In the genomic region with DNA sequence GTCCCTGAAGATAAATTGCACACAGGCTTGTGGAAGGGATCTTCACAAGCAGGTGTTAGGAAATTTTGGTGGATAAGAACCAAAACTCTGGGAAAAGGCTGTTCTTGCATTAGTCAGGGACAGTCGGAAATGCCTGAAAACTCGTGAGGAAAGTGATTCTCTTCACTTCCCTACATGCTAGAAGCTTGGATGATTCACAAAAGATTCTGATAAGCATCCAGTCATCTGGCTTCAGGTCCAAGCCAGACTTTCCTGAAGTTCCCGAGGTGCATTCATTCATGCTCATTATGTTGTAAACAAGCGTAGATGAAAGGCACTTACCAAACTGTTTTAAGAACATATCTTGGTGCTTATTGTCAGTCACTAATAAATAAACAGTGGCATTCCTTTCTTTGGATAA, we compare ENCODE assay signal across 15 cellular contexts.
"Had no signal": no experiment of that assay in that cellular context is flagged by ENCODE, and none has a peak within 500 bp of the region (broad histone marks: within the 10 kb centered on the region; RNA-seq: fewer than 3 reads in every experiment).

No MANE protein-coding gene starts in this region.

- H3K9me3 ChIP-seq: upper lobe of left lung had no signal

- H3K4me3 ChIP-seq: gastroesophageal sphincter, upper lobe of left lung had no signal

- H3K36me3 ChIP-seq: gastroesophageal sphincter, upper lobe of left lung had no signal

- H3K27ac ChIP-seq: gastroesophageal sphincter, upper lobe of left lung had no signal

- H3K4me1 ChIP-seq: gastroesophageal sphincter, upper lobe of left lung had no signal

- DNase-seq: activated B cell treated with CpG ODN at 0.5 μM for 24 hours; activated CD4-positive, alpha-beta T cell treated with anti-CD3 and anti-CD28 coated beads, Interleukin-2, amount 10 ng/mL, durations not matched to agents 24 days and 14 days; activated CD8-positive, alpha-beta memory T cell treated with anti-CD3 and anti-CD28 coated beads for 24 hours; amniotic stem cell; cerebellar nuclear complex; dermis blood vessel endothelial cell; endodermal cell; stimulated activated CD4-positive, alpha-beta T cell treated with anti-CD3 and anti-CD28 coated beads, Interleukin-2, amount 100 ng/mL, for 48 hours; stimulated activated naive CD8-positive, alpha-beta T cell treated with anti-CD3 and anti-CD28 coated beads, Interleukin-15, Interleukin-2, amounts not matched to agents 100 U/mL and 50 U/mL, for 24 hours; upper lobe of left lung had no signal

- H3K4me1 Mint-ChIP-seq: activated B cell treated with CpG ODN at 0.5 μM for 24 hours; activated CD4-positive, alpha-beta T cell treated with anti-CD3 and anti-CD28 coated beads, Interleukin-2, amount 10 ng/mL, durations not matched to agents 24 days and 14 days; activated naive CD4-positive, alpha-beta T cell treated with anti-CD3 and anti-CD28 coated beads, Interleukin-2, amount 50 U/mL, for 24 hours; activated T-helper 17 cell treated with anti-CD3 and anti-CD28 coated beads, Interleukin-2, amount 50 U/mL, for 72 hours; endodermal cell had no signal

- H3K36me3 Mint-ChIP-seq: activated naive CD4-positive, alpha-beta T cell treated with anti-CD3 and anti-CD28 coated beads, Interleukin-2, amount 50 U/mL, for 24 hours had no signal

- H3K27me3 ChIP-seq: gastroesophageal sphincter, upper lobe of left lung had no signal

- H3K27ac Mint-ChIP-seq: activated B cell treated with CpG ODN at 0.5 μM for 24 hours; activated CD4-positive, alpha-beta T cell treated with anti-CD3 and anti-CD28 coated beads, Interleukin-2, amount 10 ng/mL, durations not matched to agents 24 days and 14 days; activated naive CD4-positive, alpha-beta T cell treated with anti-CD3 and anti-CD28 coated beads, Interleukin-2, amount 50 U/mL, for 24 hours; activated T-helper 17 cell treated with anti-CD3 and anti-CD28 coated beads, Interleukin-2, amount 50 U/mL, for 72 hours; endodermal cell; T-helper 1 cell treated with Interleukin-12 subunit alpha and Interleukin-12 subunit beta and Interleukin-4 antibody, amounts not matched to agents 30 μg/mL and 1 μg/mL, for 36 hours had no signal

- H3K9me3 Mint-ChIP-seq: activated naive CD4-positive, alpha-beta T cell treated with anti-CD3 and anti-CD28 coated beads, Interleukin-2, amount 50 U/mL, for 24 hours; activated T-helper 17 cell treated with anti-CD3 and anti-CD28 coated beads, Interleukin-2, amount 50 U/mL, for 72 hours had no signal

- H3K27me3 Mint-ChIP-seq: activated B cell treated with CpG ODN at 0.5 μM for 24 hours; activated CD4-positive, alpha-beta T cell treated with anti-CD3 and anti-CD28 coated beads, Interleukin-2, amount 10 ng/mL, durations not matched to agents 24 days and 14 days; activated T-helper 17 cell treated with anti-CD3 and anti-CD28 coated beads, Interleukin-2, amount 50 U/mL, for 72 hours had no signal

- ATAC-seq: activated T-helper 17 cell treated with anti-CD3 and anti-CD28 coated beads, Interleukin-2, amount 50 U/mL, for 72 hours; esophagus mucosa; gastroesophageal sphincter; stimulated activated naive CD8-positive, alpha-beta T cell treated with anti-CD3 and anti-CD28 coated beads, Interleukin-15, Interleukin-2, amounts not matched to agents 100 U/mL and 50 U/mL, for 24 hours had no signal

- H3K4me3 Mint-ChIP-seq: activated B cell treated with CpG ODN at 0.5 μM for 24 hours; activated CD4-positive, alpha-beta T cell treated with anti-CD3 and anti-CD28 coated beads, Interleukin-2, amount 10 ng/mL, durations not matched to agents 24 days and 14 days; activated naive CD4-positive, alpha-beta T cell treated with anti-CD3 and anti-CD28 coated beads, Interleukin-2, amount 50 U/mL, for 24 hours; activated T-helper 17 cell treated with anti-CD3 and anti-CD28 coated beads, Interleukin-2, amount 50 U/mL, for 72 hours; endodermal cell; T-helper 1 cell treated with Interleukin-12 subunit alpha and Interleukin-12 subunit beta and Interleukin-4 antibody, amounts not matched to agents 30 μg/mL and 1 μg/mL, for 36 hours had no signal
